Comparison of ENCODE assay signal across 9 cellular contexts in genomic region chr19:20051841-20052768, GRCh38. TPM values are rescaled to one million over a fixed set of nuclear protein-coding genes. Genes with fewer than 3 reads are reported as not detected.
DNase-seq lines count a peak whose midpoint lies in the region; ATAC-seq and TF ChIP-seq lines count a peak whose summit lies in the region.
"Had no signal": no experiment of that assay in that cellular context is flagged by ENCODE, and none has a peak within 500 bp of the region (broad histone marks: within the 10 kb centered on the region; RNA-seq: fewer than 3 reads in every experiment).

No MANE protein-coding gene starts in this region.

- peak; percentile 97 for ATAC-seq in GM19438 (IDR thresholded peaks at IDR 0.05; ENCODE audit: low read depth, unreplicated experiment)
- peak; percentile 96 for ATAC-seq in stimulated activated naive CD8-positive, alpha-beta T cell treated with anti-CD3 and anti-CD28 coated beads, Interleukin-15, amount 100 ng/mL, for 72 hours

- H3K27ac Mint-ChIP-seq in neural crest cell (ENCODE audit: unreplicated experiment) = peak overlapping the region; percentile 95
- H3K27ac Mint-ChIP-seq in stimulated activated naive CD8-positive, alpha-beta T cell treated with anti-CD3 and anti-CD28 coated beads, Interleukin-15, amount 100 ng/mL, for 72 hours = peak overlapping the region; percentile 96 to 98

- H3K4me1 Mint-ChIP-seq in neural crest cell = peaks cover 17% of the 10 kb centered on the region
- H3K4me1 Mint-ChIP-seq in stimulated activated naive CD8-positive, alpha-beta T cell treated with anti-CD3 and anti-CD28 coated beads, Interleukin-15, amount 100 ng/mL, for 72 hours = peaks cover 29% of the 10 kb centered on the region

- peak overlapping the region; percentile 54 for H3K4me3 ChIP-seq in BJ (ENCODE audit: low read depth, low read length)

- CTCF ChIA-PET in BJ (lab: Yijun Ruan, JAX) = interaction anchor here (0.6 to 1.4 kb wide), 2 partner anchors 13 to 20 kb away, joined by 3 read pairs; partner anchors contain the start of gene ZNF682

- H3K36me3 Mint-ChIP-seq in neural crest cell (ENCODE audit: low read depth) = no peaks in the 10 kb centered on the region

- H3K36me3 ChIP-seq in BJ (ENCODE audit: control insufficient read depth, insufficient read depth, low read length) = no peaks in the 10 kb centered on the region

- peaks cover 9% of the 10 kb centered on the region for H3K27me3 Mint-ChIP-seq in neural crest cell (ENCODE audit: low read depth)
- H3K27me3 Mint-ChIP-seq in stimulated activated naive CD8-positive, alpha-beta T cell treated with anti-CD3 and anti-CD28 coated beads, Interleukin-15, amount 100 ng/mL, for 72 hours = no peaks in the 10 kb centered on the region

- DNase-seq in BJ (ENCODE audit: low read depth) (peak; percentile 88), HPDE6-E6E7 (ENCODE audit: extremely low spot score) (peak; percentile 87), RPMI7951 (ENCODE audit: low read depth) (peak; percentile 98), foreskin melanocyte (peak; percentile 89), neural crest cell (ENCODE audit: low read depth, low spot score) (peak; percentile 81)
- peak; percentile 17 for DNase-seq in activated gamma-delta T cell treated with anti-CD3 and anti-CD28 coated beads, Interleukin-2, amount 50 U/mL, for 16 hours (ENCODE audit: low read depth)
- DNase-seq in stimulated activated naive CD8-positive, alpha-beta T cell treated with anti-CD3 and anti-CD28 coated beads, Interleukin-15, amount 100 ng/mL, for 72 hours = peak; percentile 59 to 78

- peaks cover 3% of the 10 kb centered on the region for H3K9me3 Mint-ChIP-seq in neural crest cell
- peaks cover 18% of the 10 kb centered on the region in 2 donors for H3K9me3 Mint-ChIP-seq in stimulated activated naive CD8-positive, alpha-beta T cell treated with anti-CD3 and anti-CD28 coated beads, Interleukin-15, amount 100 ng/mL, for 72 hours

- no peaks in the 10 kb centered on the region for H3K27me3 ChIP-seq in BJ (ENCODE audit: control insufficient read depth, insufficient read depth, low read length)

- TF ChIP-seq CTCF in BJ (IDR thresholded peaks at IDR 0.05; ENCODE audit: insufficient read depth, low read depth, low read length) = 0 out of 2 replicates have a peak, but pooled peaks have one; percentile 3
- TF ChIP-seq CTCF in neural crest cell (conservative IDR thresholded peaks at IDR 0.05) = peak; percentile 21

- POLR2A ChIA-PET in BJ (lab: Charles Lee) = no interaction called here

- H3K4me3 Mint-ChIP-seq in neural crest cell = peak overlapping the region; percentile 99
- peak overlapping the region; percentile 96 to 98 for H3K4me3 Mint-ChIP-seq in stimulated activated naive CD8-positive, alpha-beta T cell treated with anti-CD3 and anti-CD28 coated beads, Interleukin-15, amount 100 ng/mL, for 72 hours

RNA-seq across cellular contexts. Expression of gene ZNF682, which starts 12.8 kb away (rescaled TPM):
- 0.70 and 1.3 TPM in 2 replicates for polyA plus RNA-seq in BJ (2011; rRNA removed)
- polyA minus RNA-seq in BJ (2011; rRNA and poly(A)+ RNA removed) = 0.31 and 0.47 TPM in 2 replicates
- total RNA-seq in RPMI7951 (2014; rRNA removed; shearing (Covaris generic)) = 2.4 TPM in 2 replicates
- total RNA-seq in neural crest cell = 25.1 and 26.3 TPM in 2 replicates
- total RNA-seq: NCI-H460 had no signal

RNA-seq across cellular contexts. Expression of gene ZNF90, which starts 25.7 kb away (rescaled TPM):
- 0.36 and 0.38 TPM in 2 replicates for polyA plus RNA-seq in BJ (2011; rRNA removed)
- 0.33 TPM in 1 of 2 replicates, not detected in the other for polyA minus RNA-seq in BJ (2011; rRNA and poly(A)+ RNA removed)
- 4.2 and 4.8 TPM in 2 replicates for total RNA-seq in RPMI7951 (2014; rRNA removed; shearing (Covaris generic))
- 27.3 and 27.4 TPM in 2 replicates for total RNA-seq in neural crest cell
- total RNA-seq: NCI-H460 had no signal

Comparison
In these comparisons a context has a peak if more than half of its experiments do, and no peak if none do; other contexts are left out.
1. Peak in every context shown above with its lines: DNase-seq, ATAC-seq and H3K4me3 ChIP-seq.
2. DNase-seq: peak in every context shown above with its lines; median percentile 98 in RPMI7951; 89 in foreskin melanocyte; 88 in BJ; 87 in HPDE6-E6E7; 81 in neural crest cell; 68 in stimulated activated naive CD8-positive, alpha-beta T cell treated with anti-CD3 and anti-CD28 coated beads, Interleukin-15, amount 100 ng/mL, for 72 hours; 17 in activated gamma-delta T cell treated with anti-CD3 and anti-CD28 coated beads, Interleukin-2, amount 50 U/mL, for 16 hours.